ENCODE assay signal across 25 cellular contexts in the genomic region with DNA sequence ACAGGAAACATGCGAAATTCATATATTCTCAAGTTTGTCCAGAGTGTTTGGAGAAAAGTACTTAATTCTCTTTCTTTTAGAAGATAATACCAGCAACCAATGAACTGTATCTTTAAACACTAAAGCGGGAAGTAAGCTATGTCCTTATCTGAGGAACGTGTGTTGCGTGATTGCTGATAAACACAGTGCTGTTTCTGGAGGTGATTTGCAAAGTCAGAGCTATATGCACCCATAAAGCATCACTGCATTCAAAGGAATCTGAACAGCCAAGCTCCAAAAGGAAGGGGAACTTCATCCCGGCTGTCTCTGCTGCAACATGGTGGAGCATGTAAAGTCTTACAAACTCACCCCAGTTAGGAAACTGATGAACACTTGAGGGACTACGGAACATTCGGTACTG.
"Had no signal": no experiment of that assay in that cellular context is flagged by ENCODE, and none has a peak within 500 bp of the region (broad histone marks: within the 10 kb centered on the region; RNA-seq: fewer than 3 reads in every experiment).

No MANE protein-coding gene starts in this region.

- H3K36me3 ChIP-seq: adrenal gland, MG63, Peyer's patch, SJSA1 had no signal

- H3K27ac ChIP-seq: adrenal gland, Peyer's patch, SJSA1 had no signal

- H3K4me2 ChIP-seq: SK-N-SH had no signal

- H3K4me3 ChIP-seq: adrenal gland, MG63, Peyer's patch, SJSA1 had no signal

- H3K27me3 ChIP-seq: adrenal gland, MG63, Peyer's patch, SJSA1 had no signal

- H3K9ac ChIP-seq: SK-N-SH had no signal

- DNase-seq: activated CD4-positive, alpha-beta T cell treated with anti-CD3 and anti-CD28 coated beads, Interleukin-2, amount 10 ng/mL, durations not matched to agents 24 days and 14 days; activated CD4-positive, alpha-beta T cell treated with anti-CD3 and anti-CD28 coated beads, Interleukin-2, amount 50 U/mL, for 4 hours; activated CD8-positive, alpha-beta T cell treated with anti-CD3 and anti-CD28 coated beads, Interleukin-2, amount 10 ng/mL, durations not matched to agents 7 days and 5 days; activated gamma-delta T cell treated with Interleukin-2 at 50 U/mL for 16 hours; activated naive CD4-positive, alpha-beta T cell treated with anti-CD3 and anti-CD28 coated beads for 36 hours; activated T-cell treated with anti-CD3 and anti-CD28 coated beads, Interleukin-2, amount 50 U/mL, for 4 hours; adrenal gland; anterior cingulate cortex; Kasumi-1; MG63; MV-4-11; NCI-H1092; NCI-H1436 treated with DMSO at 0.1 percent for 48 hours; NCI-H1694 treated with DMSO at 0.1 percent for 48 hours; NCI-H2029; NCI-H345; NCI-H524 treated with DMSO at 0.1 percent for 48 hours; PC-3; Peyer's patch; RPMI8226; SHP77 treated with DMSO at 0.1 percent for 48 hours; SK-N-SH had no signal

- FAIRE-seq: bronchial epithelial cell, TTC549 had no signal

- H3K9me3 ChIP-seq: adrenal gland, MG63, Peyer's patch, SJSA1, SK-N-SH had no signal
